ENCODE assay signal across 2 cellular contexts in the genomic region with DNA sequence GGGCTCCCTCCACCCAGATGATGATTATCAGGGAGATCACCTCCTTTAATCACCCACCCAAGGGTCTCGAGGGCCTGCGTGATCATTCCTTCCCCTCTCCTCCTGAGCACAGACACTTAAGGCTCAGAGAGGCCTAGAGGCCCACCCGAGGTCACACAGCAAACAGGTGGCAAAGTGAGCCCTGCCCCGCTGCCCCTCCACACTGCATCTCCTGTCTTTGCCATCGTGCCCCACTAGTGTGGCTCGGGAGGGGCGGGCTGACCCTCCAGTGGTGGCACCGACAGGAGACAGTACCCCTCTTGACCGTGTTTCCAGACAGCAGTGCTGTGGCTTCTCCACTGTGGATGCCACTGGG.
TF ChIP-seq lines count a peak whose summit lies in the region.

No MANE protein-coding gene starts in this region.

TF ChIP-seq in SK-N-SH, 30 proteins besides CTCF, POLR2A, EP300 and RAD21 (continued from another document):
- TF ChIP-seq, protein P1, sequence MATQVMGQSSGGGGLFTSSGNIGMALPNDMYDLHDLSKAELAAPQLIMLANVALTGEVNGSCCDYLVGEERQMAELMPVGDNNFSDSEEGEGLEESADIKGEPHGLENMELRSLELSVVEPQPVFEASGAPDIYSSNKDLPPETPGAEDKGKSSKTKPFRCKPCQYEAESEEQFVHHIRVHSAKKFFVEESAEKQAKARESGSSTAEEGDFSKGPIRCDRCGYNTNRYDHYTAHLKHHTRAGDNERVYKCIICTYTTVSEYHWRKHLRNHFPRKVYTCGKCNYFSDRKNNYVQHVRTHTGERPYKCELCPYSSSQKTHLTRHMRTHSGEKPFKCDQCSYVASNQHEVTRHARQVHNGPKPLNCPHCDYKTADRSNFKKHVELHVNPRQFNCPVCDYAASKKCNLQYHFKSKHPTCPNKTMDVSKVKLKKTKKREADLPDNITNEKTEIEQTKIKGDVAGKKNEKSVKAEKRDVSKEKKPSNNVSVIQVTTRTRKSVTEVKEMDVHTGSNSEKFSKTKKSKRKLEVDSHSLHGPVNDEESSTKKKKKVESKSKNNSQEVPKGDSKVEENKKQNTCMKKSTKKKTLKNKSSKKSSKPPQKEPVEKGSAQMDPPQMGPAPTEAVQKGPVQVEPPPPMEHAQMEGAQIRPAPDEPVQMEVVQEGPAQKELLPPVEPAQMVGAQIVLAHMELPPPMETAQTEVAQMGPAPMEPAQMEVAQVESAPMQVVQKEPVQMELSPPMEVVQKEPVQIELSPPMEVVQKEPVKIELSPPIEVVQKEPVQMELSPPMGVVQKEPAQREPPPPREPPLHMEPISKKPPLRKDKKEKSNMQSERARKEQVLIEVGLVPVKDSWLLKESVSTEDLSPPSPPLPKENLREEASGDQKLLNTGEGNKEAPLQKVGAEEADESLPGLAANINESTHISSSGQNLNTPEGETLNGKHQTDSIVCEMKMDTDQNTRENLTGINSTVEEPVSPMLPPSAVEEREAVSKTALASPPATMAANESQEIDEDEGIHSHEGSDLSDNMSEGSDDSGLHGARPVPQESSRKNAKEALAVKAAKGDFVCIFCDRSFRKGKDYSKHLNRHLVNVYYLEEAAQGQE (IDR thresholded peaks at IDR 0.05; ENCODE audit: low read depth, low read length): no peak
- TF ChIP-seq FOXJ3 (CRISPR knock-in tag; IDR thresholded peaks at IDR 0.05): no peak
- TF ChIP-seq MEF2A (IDR thresholded peaks at IDR 0.05; ENCODE audit: borderline replicate concordance, low read depth): no peak
- TF ChIP-seq POLR2AphosphoS5 (IDR thresholded peaks at IDR 0.05; ENCODE audit: low read depth, low read length): no peak
- no peak for TF ChIP-seq FOSL2 (IDR thresholded peaks at IDR 0.05; ENCODE audit: borderline replicate concordance, low read depth)
- TF ChIP-seq RCOR1 (IDR thresholded peaks at IDR 0.05; ENCODE audit: low read length): no peak
- no peak for TF ChIP-seq RXRA (IDR thresholded peaks at IDR 0.05; ENCODE audit: borderline replicate concordance, low read depth)
- TF ChIP-seq TAF1 (IDR thresholded peaks at IDR 0.05; ENCODE audit: borderline replicate concordance, low read depth, low read length): no peak
- TF ChIP-seq MXI1 (IDR thresholded peaks at IDR 0.05; ENCODE audit: low read depth, low read length): no peak
- no peak for TF ChIP-seq NFIC (IDR thresholded peaks at IDR 0.05; ENCODE audit: borderline replicate concordance)

TF ChIP-seq in SK-N-SH treated with all-trans-retinoic acid at 6 μM for 48 hours, 23 proteins besides CTCF, POLR2A, EP300 and RAD21 (continued from another document):
- TF ChIP-seq POU6F1 (CRISPR knock-in tag; IDR thresholded peaks at IDR 0.05; ENCODE audit: borderline replicate concordance, low read depth) (no peak), ZNF70 (CRISPR knock-in tag; IDR thresholded peaks at IDR 0.05) (no peak), PATZ1 (CRISPR knock-in tag; IDR thresholded peaks at IDR 0.05; ENCODE audit: borderline replicate concordance) (no peak), CSDC2 (CRISPR knock-in tag; IDR thresholded peaks at IDR 0.05) (no peak), ZNF8 (CRISPR knock-in tag; IDR thresholded peaks at IDR 0.05) (no peak), ZC3H10 (CRISPR knock-in tag; IDR thresholded peaks at IDR 0.05) (no peak), SNAI2 (CRISPR knock-in tag; IDR thresholded peaks at IDR 0.05) (no peak), ISL1 (CRISPR knock-in tag; IDR thresholded peaks at IDR 0.05) (no peak)
- TF ChIP-seq, protein P2, sequence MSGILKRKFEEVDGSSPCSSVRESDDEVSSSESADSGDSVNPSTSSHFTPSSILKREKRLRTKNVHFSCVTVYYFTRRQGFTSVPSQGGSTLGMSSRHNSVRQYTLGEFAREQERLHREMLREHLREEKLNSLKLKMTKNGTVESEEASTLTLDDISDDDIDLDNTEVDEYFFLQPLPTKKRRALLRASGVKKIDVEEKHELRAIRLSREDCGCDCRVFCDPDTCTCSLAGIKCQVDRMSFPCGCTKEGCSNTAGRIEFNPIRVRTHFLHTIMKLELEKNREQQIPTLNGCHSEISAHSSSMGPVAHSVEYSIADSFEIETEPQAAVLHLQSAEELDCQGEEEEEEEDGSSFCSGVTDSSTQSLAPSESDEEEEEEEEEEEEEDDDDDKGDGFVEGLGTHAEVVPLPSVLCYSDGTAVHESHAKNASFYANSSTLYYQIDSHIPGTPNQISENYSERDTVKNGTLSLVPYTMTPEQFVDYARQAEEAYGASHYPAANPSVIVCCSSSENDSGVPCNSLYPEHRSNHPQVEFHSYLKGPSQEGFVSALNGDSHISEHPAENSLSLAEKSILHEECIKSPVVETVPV (CRISPR knock-in tag; IDR thresholded peaks at IDR 0.05): no peak
- TF ChIP-seq, protein P3, sequence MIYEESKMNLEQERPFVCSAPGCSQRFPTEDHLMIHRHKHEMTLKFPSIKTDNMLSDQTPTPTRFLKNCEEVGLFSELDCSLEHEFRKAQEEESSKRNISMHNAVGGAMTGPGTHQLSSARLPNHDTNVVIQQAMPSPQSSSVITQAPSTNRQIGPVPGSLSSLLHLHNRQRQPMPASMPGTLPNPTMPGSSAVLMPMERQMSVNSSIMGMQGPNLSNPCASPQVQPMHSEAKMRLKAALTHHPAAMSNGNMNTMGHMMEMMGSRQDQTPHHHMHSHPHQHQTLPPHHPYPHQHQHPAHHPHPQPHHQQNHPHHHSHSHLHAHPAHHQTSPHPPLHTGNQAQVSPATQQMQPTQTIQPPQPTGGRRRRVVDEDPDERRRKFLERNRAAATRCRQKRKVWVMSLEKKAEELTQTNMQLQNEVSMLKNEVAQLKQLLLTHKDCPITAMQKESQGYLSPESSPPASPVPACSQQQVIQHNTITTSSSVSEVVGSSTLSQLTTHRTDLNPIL (CRISPR knock-in tag; IDR thresholded peaks at IDR 0.05; ENCODE audit: low read depth): no peak
TF ChIP-seq in SK-N-SH treated with all-trans-retinoic acid at 6 μM for 48 hours: peak in this region for 0.
